In the genomic region with DNA sequence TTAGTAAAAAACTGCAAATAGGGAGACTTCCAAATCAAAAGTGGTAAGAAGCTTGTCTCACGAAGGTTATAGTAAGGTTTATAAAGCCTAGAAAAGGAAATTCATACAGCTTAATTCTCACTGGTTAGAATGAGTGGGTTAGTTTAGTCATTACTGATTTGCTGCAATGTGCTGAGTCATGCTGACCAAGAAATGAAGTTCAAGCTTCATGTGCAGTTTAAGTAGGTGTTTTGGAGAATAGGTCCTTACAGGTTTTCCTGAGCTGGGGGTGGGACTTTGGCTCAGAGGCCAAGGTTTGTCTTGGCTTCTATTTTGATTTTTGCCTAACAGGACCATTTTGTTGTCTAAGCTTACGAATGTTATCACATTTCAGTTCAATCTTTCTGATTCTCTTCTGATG, we compare ENCODE assay signal across 8 cellular contexts. TPM values are rescaled to one million over a fixed set of nuclear protein-coding genes. Genes with fewer than 3 reads are reported as not detected.
A peak's percentile ranks its signal among the peaks of the same experiment; 100 is the strongest.
DNase-seq lines count a peak whose midpoint lies in the region; ATAC-seq and TF ChIP-seq lines count a peak whose summit lies in the region.

No MANE protein-coding gene starts in this region.

- CTCF ChIA-PET in Caco-2 (lab: Charles Lee): interaction anchor here (1.5 kb wide), 1 partner anchor 13 kb away, joined by 5 read pairs; no protein-coding TSS in a partner anchor

- H3K27ac ChIP-seq in lung (ENCODE audit: low read depth in 1 of 2, low read length in 1 of 2): peak overlapping the region in 1 of 2 donors; percentile 72

- ATAC-seq in GM19395 (IDR thresholded peaks at IDR 0.05; ENCODE audit: unreplicated experiment) (peak; percentile 78), lung (ENCODE audit: insufficient read depth, low FRiP score) (peak; percentile 72)

- no peak for TF ChIP-seq CTCF in Caco-2 (IDR thresholded peaks at IDR 0.05; ENCODE audit: insufficient read depth in 1 of 2, low read depth in 1 of 2, low read length in 1 of 2, severe bottlenecking in 1 of 2, unreplicated experiment in 1 of 2)
- no peak for TF ChIP-seq CTCF in brain (conservative IDR thresholded peaks at IDR 0.05)
- TF ChIP-seq CTCF in lung (IDR thresholded peaks at IDR 0.05; ENCODE audit: control extremely low read depth, extremely low read depth): no peak

- H3K27me3 Mint-ChIP-seq in Caco-2 (ENCODE audit: insufficient read depth, unreplicated experiment) (no peaks in the 10 kb centered on the region), brain (no peaks in the 10 kb centered on the region)

- H3K4me3 Mint-ChIP-seq in Caco-2 (ENCODE audit: unreplicated experiment) (no peak overlapping the region), brain (peak overlapping the region in 1 of 5 experiments; percentile 9)

- H3K4me3 ChIP-seq in Caco-2 (ENCODE audit: low read depth, low read length) (no peak overlapping the region), lung (no peak overlapping the region)

- 59 to 64% methylated on average over 2 of the region's 2 CpGs for WGBS in lung, 2 donors

- DNase-seq in Caco-2 (peak in 1 of 2 experiments; percentile 44), NCI-H2227 (lab: John Stamatoyannopoulos, UW; ENCODE audit: unreplicated experiment) (peak; percentile 25), lung (ENCODE audit: low spot score) (no peak), cerebellar nuclear complex (lab: John Stamatoyannopoulos, UW) (no peak), GM19240 (ENCODE audit: insufficient read length, low spot score) (no peak), NCI-H1105 (lab: John Stamatoyannopoulos, UW) (no peak)

- H3K4me1 ChIP-seq in Caco-2: peaks cover 18% of the 10 kb centered on the region
- H3K4me1 ChIP-seq in lung (ENCODE audit: control insufficient read depth in 2 of 2, insufficient read depth in 2 of 2, low read length in 2 of 2): peaks cover 3 to 7% of the 10 kb centered on the region in 2 donors

- H3K27me3 ChIP-seq in Caco-2 (replicated peaks; ENCODE audit: control insufficient read depth, insufficient read depth, low read length) (no peaks in the 10 kb centered on the region), lung (ENCODE audit: control insufficient read depth, insufficient read depth) (no peaks in the 10 kb centered on the region)

- H3K4me1 Mint-ChIP-seq in Caco-2 (ENCODE audit: low read depth, unreplicated experiment) (peaks cover 14% of the 10 kb centered on the region), brain (peaks cover 37% of the 10 kb centered on the region)

- intact Hi-C loops in Caco-2 (cut with micrococcal nuclease; ENCODE audit: unreplicated experiment): no loop called here

- H3K9me3 Mint-ChIP-seq in Caco-2 (ENCODE audit: unreplicated experiment) (peaks cover 5% of the 10 kb centered on the region), brain (peaks cover 4 to 5% (median 5%) of the 10 kb centered on the region in 5 experiments)

- H3K36me3 Mint-ChIP-seq in Caco-2 (ENCODE audit: insufficient read depth, unreplicated experiment): no peaks in the 10 kb centered on the region
- peaks cover 52% of the 10 kb centered on the region for H3K36me3 Mint-ChIP-seq in brain

- POLR2A ChIA-PET in Caco-2 (lab: Charles Lee): no interaction called here

- H3K9me3 ChIP-seq in Caco-2 (no peaks in the 10 kb centered on the region; the same call in 1 of the 2 replicates), lung (ENCODE audit: control insufficient read depth in 2 of 2, insufficient read depth in 1 of 2, low read length in 1 of 2) (no peaks in the 10 kb centered on the region)

- H3K36me3 ChIP-seq in Caco-2 (ENCODE audit: control insufficient read depth, insufficient read depth, low read length): no peaks in the 10 kb centered on the region
- peaks cover 1 to 6% of the 10 kb centered on the region in 2 donors for H3K36me3 ChIP-seq in lung (ENCODE audit: control insufficient read depth in 2 of 2, insufficient read depth in 2 of 2, low read length in 2 of 2)

- H3K27ac Mint-ChIP-seq in Caco-2 (ENCODE audit: unreplicated experiment) (peak overlapping the region; percentile 67), brain (peak overlapping the region in 3 of 5 experiments; percentile 44 to 88 (median 48))

- no TSS peak for BruUV-seq in Caco-2 (replicated peaks; lab: Mats Ljungman, UMichigan)

RNA-seq across cellular contexts. Expression of a gene that starts 15.1 kb away (rescaled TPM):
- 0.79 and 1.2 TPM in 2 replicates for total RNA-seq in Caco-2 (2022)
- 5.4 TPM for polyA plus RNA-seq in brain (ENCODE audit: insufficient read depth, low read depth, low replicate concordance)
- 10 to 100 TPM; 28.7 to 30.1 TPM for total RNA-seq in lung
- 10 to 100 TPM; 15.1 to 17.4 TPM for polyA plus RNA-seq in lung

RNA-seq across cellular contexts. Expression of a gene that starts 56.0 kb away (rescaled TPM):
- total RNA-seq in Caco-2 (2022): not detected in 2 replicates
- not detected for polyA plus RNA-seq in brain (ENCODE audit: insufficient read depth, low read depth, low replicate concordance)
- total RNA-seq in lung: under 1 TPM in 1 of 2 donors, not detected in 1; 0.09 TPM
- under 1 TPM; 0.01 to 0.04 TPM for polyA plus RNA-seq in lung

Comparison
In these comparisons a context has a peak if more than half of its experiments do, and no peak if none do; other contexts are left out.
1. RNA of a gene that starts 15.1 kb away (total RNA-seq): 28.7 to 30.1 TPM in lung; 0.79 to 1.2 TPM in Caco-2; every median in the first group is over 10 times any median in the second.